Comparison of ENCODE assay signal across 17 cellular contexts in genomic region chr5:158758666-158759065, GRCh38.
DNase-seq lines count a peak whose midpoint lies in the region; ATAC-seq and TF ChIP-seq lines count a peak whose summit lies in the region.
"Had no signal": no experiment of that assay in that cellular context is flagged by ENCODE, and none has a peak within 500 bp of the region (broad histone marks: within the 10 kb centered on the region; RNA-seq: fewer than 3 reads in every experiment).

No MANE protein-coding gene starts in this region.

- no peak overlapping the region for H3K4me3 ChIP-seq in AG09309 (ENCODE audit: control insufficient read depth, low read depth, low read length)
- H3K4me3 ChIP-seq: esophagus muscularis mucosa had no signal

- TF ChIP-seq CTCF in AG09309 (IDR thresholded peaks at IDR 0.05; ENCODE audit: control insufficient read depth, insufficient read depth, low read depth, low read length, missing control alignments) (no peak), omental fat pad (IDR thresholded peaks at IDR 0.05) (no peak)

- peak; percentile 67 for DNase-seq in AG09309 (ENCODE audit: low read depth)
- DNase-seq in HT1080 (ENCODE audit: low read depth), result peak; percentile 47
- DNase-seq in dedifferentiated amniotic fluid mesenchymal stem cell (ENCODE audit: extremely low spot score), result peak; percentile 37
- DNase-seq in omental fat pad (ENCODE audit: low spot score), result no peak
- DNase-seq in NCI-H345 treated with DMSO at 0.1 percent for 48 hours (lab: John Stamatoyannopoulos, UW; ENCODE audit: unreplicated experiment), result no peak
- no peak for DNase-seq in stimulated activated naive CD4-positive, alpha-beta T cell (lab: John Stamatoyannopoulos, UW)
- DNase-seq in NCI-H748 (lab: John Stamatoyannopoulos, UW; ENCODE audit: unreplicated experiment), result no peak
- DNase-seq: activated CD4-positive, alpha-beta memory T cell treated with anti-CD3 and anti-CD28 coated beads, Interleukin-2, amount 10 ng/mL, durations not matched to agents 7 days and 5 days; MM.1S; NCI-H2081; NCI-H748 treated with DMSO at 0.1 percent for 48 hours; posterior cingulate gyrus; stimulated activated naive CD8-positive, alpha-beta T cell treated with anti-CD3 and anti-CD28 coated beads, Interleukin-15, Interleukin-2, amounts not matched to agents 100 U/mL and 50 U/mL, for 24 hours had no signal

- ATAC-seq in omental fat pad (ENCODE audit: low FRiP score) (peak; percentile 91), GM21447 (IDR thresholded peaks at IDR 0.05; ENCODE audit: unreplicated experiment) (no peak)
- ATAC-seq: HCT116; SK-N-SH treated with all-trans-retinoic acid at 6 μM for 48 hours; stimulated activated naive CD8-positive, alpha-beta T cell treated with anti-CD3 and anti-CD28 coated beads, Interleukin-15, Interleukin-2, amounts not matched to agents 100 U/mL and 50 U/mL, for 24 hours had no signal

Comparison
In these comparisons a context has a peak if more than half of its experiments do, and no peak if none do; other contexts are left out.
1. DNase-seq: peak in AG09309 (single experiment), HT1080 (single experiment) and dedifferentiated amniotic fluid mesenchymal stem cell (single experiment); none in omental fat pad (single experiment), NCI-H345 treated with DMSO at 0.1 percent for 48 hours (single experiment), stimulated activated naive CD4-positive, alpha-beta T cell (0 of 6) and NCI-H748 (single experiment).